In the genomic region with DNA sequence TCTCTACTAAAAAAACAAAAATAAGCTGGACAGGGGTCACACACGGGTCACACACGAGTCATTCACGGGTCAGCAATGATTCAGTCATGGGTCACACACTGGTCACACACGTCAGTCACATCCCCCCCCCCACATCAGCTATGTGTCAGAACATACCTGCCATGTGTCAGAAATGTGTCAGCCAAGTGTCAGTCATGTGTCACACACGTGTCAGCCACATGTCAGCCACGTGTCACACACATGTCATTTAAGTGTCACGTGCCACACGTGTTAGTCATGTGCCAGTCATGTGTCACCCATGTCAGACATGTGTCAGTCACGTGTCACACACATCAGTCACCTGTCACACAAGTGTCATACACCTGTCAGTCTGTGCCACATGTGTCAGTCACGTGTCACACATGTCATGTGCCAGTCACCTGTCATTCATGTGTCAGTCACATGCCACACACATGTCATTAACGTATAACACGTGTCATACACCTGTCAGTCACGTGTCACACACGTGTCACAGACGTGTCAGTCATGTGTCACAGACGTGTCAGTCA, we compare ENCODE assay signal across 1 cellular context.
TF ChIP-seq lines count a peak whose summit lies in the region.

No MANE protein-coding gene starts in this region.

TF ChIP-seq in K562, 482 proteins besides CTCF, POLR2A, EP300 and RAD21 (continued from another document and continues in another):
- TF ChIP-seq, protein P1, sequence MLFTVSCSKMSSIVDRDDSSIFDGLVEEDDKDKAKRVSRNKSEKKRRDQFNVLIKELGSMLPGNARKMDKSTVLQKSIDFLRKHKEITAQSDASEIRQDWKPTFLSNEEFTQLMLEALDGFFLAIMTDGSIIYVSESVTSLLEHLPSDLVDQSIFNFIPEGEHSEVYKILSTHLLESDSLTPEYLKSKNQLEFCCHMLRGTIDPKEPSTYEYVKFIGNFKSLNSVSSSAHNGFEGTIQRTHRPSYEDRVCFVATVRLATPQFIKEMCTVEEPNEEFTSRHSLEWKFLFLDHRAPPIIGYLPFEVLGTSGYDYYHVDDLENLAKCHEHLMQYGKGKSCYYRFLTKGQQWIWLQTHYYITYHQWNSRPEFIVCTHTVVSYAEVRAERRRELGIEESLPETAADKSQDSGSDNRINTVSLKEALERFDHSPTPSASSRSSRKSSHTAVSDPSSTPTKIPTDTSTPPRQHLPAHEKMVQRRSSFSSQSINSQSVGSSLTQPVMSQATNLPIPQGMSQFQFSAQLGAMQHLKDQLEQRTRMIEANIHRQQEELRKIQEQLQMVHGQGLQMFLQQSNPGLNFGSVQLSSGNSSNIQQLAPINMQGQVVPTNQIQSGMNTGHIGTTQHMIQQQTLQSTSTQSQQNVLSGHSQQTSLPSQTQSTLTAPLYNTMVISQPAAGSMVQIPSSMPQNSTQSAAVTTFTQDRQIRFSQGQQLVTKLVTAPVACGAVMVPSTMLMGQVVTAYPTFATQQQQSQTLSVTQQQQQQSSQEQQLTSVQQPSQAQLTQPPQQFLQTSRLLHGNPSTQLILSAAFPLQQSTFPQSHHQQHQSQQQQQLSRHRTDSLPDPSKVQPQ (CRISPR knock-in tag; IDR thresholded peaks at IDR 0.05; ENCODE audit: borderline replicate concordance): peak; percentile 86
- TF ChIP-seq BMI1 (IDR thresholded peaks at IDR 0.05; ENCODE audit: low read length) (no peak), CBFA2T2 (conservative IDR thresholded peaks at IDR 0.05) (peak; percentile 50), XRCC3 (IDR thresholded peaks at IDR 0.05) (no peak), MAFG (tag; conservative IDR thresholded peaks at IDR 0.05) (no peak), ZNF431 (CRISPR knock-in tag; IDR thresholded peaks at IDR 0.05) (peak; percentile 91), CHD2 (IDR thresholded peaks at IDR 0.05; ENCODE audit: low read depth, low read length) (no peak), MYNN (IDR thresholded peaks at IDR 0.05) (no peak), MYNN (CRISPR knock-in tag; IDR thresholded peaks at IDR 0.05) (no peak), NFATC3 (IDR thresholded peaks at IDR 0.05) (no peak), SNIP1 (IDR thresholded peaks at IDR 0.05; ENCODE audit: low read depth) (no peak), GATAD2B (IDR thresholded peaks at IDR 0.05; ENCODE audit: borderline replicate concordance) (no peak), L3MBTL2 (IDR thresholded peaks at IDR 0.05) (no peak), CSDE1 (IDR thresholded peaks at IDR 0.05) (no peak), TRIM28 (IDR thresholded peaks at IDR 0.05) (no peak), NFXL1 (CRISPR knock-in tag; IDR thresholded peaks at IDR 0.05) (no peak), ZNF830 (CRISPR knock-in tag; IDR thresholded peaks at IDR 0.05) (no peak), PHF20 (IDR thresholded peaks at IDR 0.05; ENCODE audit: partially characterized antibody) (no peak), GABPB1 (CRISPR knock-in tag; IDR thresholded peaks at IDR 0.05) (peak; percentile 21; the same call in 1 of the 2 replicates), SMARCA4 (IDR thresholded peaks at IDR 0.05) (no peak), CREB1 (IDR thresholded peaks at IDR 0.05) (no peak), CREB1 (CRISPR knock-in tag; IDR thresholded peaks at IDR 0.05) (peak; percentile 61), BCOR (IDR thresholded peaks at IDR 0.05) (no peak), HDAC1 (IDR thresholded peaks at IDR 0.05) (no peak), BHLHE40 (IDR thresholded peaks at IDR 0.05; ENCODE audit: low read length) (peak; percentile 89), PURB (CRISPR knock-in tag; IDR thresholded peaks at IDR 0.05; ENCODE audit: low read depth) (no peak), CEBPG (CRISPR knock-in tag; IDR thresholded peaks at IDR 0.05) (peak; percentile 48; the same call in 1 of the 2 replicates), CEBPG (tag; conservative IDR thresholded peaks at IDR 0.05 in 1 of 2, IDR thresholded peaks at IDR 0.05 in 1 of 2) (no peak), FOS (IDR thresholded peaks at IDR 0.05; ENCODE audit: extremely low read depth, insufficient read length) (no peak), ZNF143 (CRISPR knock-in tag; IDR thresholded peaks at IDR 0.05) (0 out of 2 replicates have a peak, but pooled peaks have one; percentile 50), ZNF146 (CRISPR knock-in tag; IDR thresholded peaks at IDR 0.05; ENCODE audit: unreplicated experiment) (no peak), RUNX1 (IDR thresholded peaks at IDR 0.05; ENCODE audit: low read depth) (no peak), RBM34 (IDR thresholded peaks at IDR 0.05; ENCODE audit: borderline replicate concordance, insufficient read depth, low read length) (no peak), ELF2 (CRISPR knock-in tag; IDR thresholded peaks at IDR 0.05) (no peak), ARHGAP35 (IDR thresholded peaks at IDR 0.05; ENCODE audit: partially characterized antibody) (peak; percentile 87), CBFA2T3 (IDR thresholded peaks at IDR 0.05) (no peak), ETV6 (IDR thresholded peaks at IDR 0.05; ENCODE audit: borderline replicate concordance in 1 of 2, low read depth in 2 of 2, low read length in 1 of 2) (no peak), ETV6 (CRISPR knock-in tag; IDR thresholded peaks at IDR 0.05; ENCODE audit: borderline replicate concordance) (peak; percentile 100), PHF21A (IDR thresholded peaks at IDR 0.05; ENCODE audit: borderline replicate concordance, low read depth) (no peak), RBM39 (optimal IDR thresholded peaks at IDR 0.05; ENCODE audit: low read depth, low read length) (no peak), TAL1 (IDR thresholded peaks at IDR 0.05) (no peak), STAT5A (IDR thresholded peaks at IDR 0.05; ENCODE audit: borderline replicate concordance, low read length) (no peak), ZNF589 (CRISPR knock-in tag; IDR thresholded peaks at IDR 0.05; ENCODE audit: low read depth) (no peak), ZNF175 (CRISPR knock-in tag; IDR thresholded peaks at IDR 0.05; ENCODE audit: low read depth) (no peak)
- TF ChIP-seq, protein P2, sequence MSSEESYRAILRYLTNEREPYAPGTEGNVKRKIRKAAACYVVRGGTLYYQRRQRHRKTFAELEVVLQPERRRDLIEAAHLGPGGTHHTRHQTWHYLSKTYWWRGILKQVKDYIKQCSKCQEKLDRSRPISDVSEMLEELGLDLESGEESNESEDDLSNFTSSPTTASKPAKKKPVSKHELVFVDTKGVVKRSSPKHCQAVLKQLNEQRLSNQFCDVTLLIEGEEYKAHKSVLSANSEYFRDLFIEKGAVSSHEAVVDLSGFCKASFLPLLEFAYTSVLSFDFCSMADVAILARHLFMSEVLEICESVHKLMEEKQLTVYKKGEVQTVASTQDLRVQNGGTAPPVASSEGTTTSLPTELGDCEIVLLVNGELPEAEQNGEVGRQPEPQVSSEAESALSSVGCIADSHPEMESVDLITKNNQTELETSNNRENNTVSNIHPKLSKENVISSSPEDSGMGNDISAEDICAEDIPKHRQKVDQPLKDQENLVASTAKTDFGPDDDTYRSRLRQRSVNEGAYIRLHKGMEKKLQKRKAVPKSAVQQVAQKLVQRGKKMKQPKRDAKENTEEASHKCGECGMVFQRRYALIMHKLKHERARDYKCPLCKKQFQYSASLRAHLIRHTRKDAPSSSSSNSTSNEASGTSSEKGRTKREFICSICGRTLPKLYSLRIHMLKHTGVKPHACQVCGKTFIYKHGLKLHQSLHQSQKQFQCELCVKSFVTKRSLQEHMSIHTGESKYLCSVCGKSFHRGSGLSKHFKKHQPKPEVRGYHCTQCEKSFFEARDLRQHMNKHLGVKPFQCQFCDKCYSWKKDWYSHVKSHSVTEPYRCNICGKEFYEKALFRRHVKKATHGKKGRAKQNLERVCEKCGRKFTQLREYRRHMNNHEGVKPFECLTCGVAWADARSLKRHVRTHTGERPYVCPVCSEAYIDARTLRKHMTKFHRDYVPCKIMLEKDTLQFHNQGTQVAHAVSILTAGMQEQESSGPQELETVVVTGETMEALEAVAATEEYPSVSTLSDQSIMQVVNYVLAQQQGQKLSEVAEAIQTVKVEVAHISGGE (CRISPR knock-in tag; IDR thresholded peaks at IDR 0.05): no peak
- TF ChIP-seq, protein P3, sequence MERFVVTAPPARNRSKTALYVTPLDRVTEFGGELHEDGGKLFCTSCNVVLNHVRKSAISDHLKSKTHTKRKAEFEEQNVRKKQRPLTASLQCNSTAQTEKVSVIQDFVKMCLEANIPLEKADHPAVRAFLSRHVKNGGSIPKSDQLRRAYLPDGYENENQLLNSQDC (CRISPR knock-in tag; IDR thresholded peaks at IDR 0.05): no peak
- TF ChIP-seq, protein P4, sequence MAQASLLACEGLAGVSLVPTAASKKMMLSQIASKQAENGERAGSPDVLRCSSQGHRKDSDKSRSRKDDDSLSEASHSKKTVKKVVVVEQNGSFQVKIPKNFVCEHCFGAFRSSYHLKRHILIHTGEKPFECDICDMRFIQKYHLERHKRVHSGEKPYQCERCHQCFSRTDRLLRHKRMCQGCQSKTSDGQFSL (CRISPR knock-in tag; IDR thresholded peaks at IDR 0.05): peak; percentile 94
- TF ChIP-seq, protein P4 (tag; IDR thresholded peaks at IDR 0.05): no peak
- TF ChIP-seq, protein P5, sequence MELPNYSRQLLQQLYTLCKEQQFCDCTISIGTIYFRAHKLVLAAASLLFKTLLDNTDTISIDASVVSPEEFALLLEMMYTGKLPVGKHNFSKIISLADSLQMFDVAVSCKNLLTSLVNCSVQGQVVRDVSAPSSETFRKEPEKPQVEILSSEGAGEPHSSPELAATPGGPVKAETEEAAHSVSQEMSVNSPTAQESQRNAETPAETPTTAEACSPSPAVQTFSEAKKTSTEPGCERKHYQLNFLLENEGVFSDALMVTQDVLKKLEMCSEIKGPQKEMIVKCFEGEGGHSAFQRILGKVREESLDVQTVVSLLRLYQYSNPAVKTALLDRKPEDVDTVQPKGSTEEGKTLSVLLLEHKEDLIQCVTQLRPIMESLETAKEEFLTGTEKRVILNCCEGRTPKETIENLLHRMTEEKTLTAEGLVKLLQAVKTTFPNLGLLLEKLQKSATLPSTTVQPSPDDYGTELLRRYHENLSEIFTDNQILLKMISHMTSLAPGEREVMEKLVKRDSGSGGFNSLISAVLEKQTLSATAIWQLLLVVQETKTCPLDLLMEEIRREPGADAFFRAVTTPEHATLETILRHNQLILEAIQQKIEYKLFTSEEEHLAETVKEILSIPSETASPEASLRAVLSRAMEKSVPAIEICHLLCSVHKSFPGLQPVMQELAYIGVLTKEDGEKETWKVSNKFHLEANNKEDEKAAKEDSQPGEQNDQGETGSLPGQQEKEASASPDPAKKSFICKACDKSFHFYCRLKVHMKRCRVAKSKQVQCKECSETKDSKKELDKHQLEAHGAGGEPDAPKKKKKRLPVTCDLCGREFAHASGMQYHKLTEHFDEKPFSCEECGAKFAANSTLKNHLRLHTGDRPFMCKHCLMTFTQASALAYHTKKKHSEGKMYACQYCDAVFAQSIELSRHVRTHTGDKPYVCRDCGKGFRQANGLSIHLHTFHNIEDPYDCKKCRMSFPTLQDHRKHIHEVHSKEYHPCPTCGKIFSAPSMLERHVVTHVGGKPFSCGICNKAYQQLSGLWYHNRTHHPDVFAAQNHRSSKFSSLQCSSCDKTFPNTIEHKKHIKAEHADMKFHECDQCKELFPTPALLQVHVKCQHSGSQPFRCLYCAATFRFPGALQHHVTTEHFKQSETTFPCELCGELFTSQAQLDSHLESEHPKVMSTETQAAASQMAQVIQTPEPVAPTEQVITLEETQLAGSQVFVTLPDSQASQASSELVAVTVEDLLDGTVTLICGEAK (IDR thresholded peaks at IDR 0.05): no peak
- TF ChIP-seq, protein P5 (CRISPR knock-in tag; IDR thresholded peaks at IDR 0.05): peak; percentile 84; the same call in 1 of the 2 replicates
- TF ChIP-seq, protein P6, sequence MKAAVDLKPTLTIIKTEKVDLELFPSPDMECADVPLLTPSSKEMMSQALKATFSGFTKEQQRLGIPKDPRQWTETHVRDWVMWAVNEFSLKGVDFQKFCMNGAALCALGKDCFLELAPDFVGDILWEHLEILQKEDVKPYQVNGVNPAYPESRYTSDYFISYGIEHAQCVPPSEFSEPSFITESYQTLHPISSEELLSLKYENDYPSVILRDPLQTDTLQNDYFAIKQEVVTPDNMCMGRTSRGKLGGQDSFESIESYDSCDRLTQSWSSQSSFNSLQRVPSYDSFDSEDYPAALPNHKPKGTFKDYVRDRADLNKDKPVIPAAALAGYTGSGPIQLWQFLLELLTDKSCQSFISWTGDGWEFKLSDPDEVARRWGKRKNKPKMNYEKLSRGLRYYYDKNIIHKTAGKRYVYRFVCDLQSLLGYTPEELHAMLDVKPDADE (conservative IDR thresholded peaks at IDR 0.05; ENCODE audit: control insufficient read depth, low read depth, low read length): no peak
